ENCODE assay signal across 1 cellular context in genomic region chr2:39437522-39438296, GRCh38.
TF ChIP-seq lines count a peak whose summit lies in the region.

No MANE protein-coding gene starts in this region.

TF ChIP-seq in HepG2, 621 proteins besides CTCF, POLR2A, EP300 and RAD21 (continued from another document and continues in another):
- TF ChIP-seq BHLHE40 (IDR thresholded peaks at IDR 0.05; ENCODE audit: low read length), result peak; percentile 66; the same call in 1 of the 2 replicates
- TF ChIP-seq ZNF724P (CRISPR knock-in tag; IDR thresholded peaks at IDR 0.05; ENCODE audit: borderline replicate concordance), result no peak
- TF ChIP-seq ZNF510 (CRISPR knock-in tag; IDR thresholded peaks at IDR 0.05; ENCODE audit: low read depth), result no peak; the same call in 1 of the 2 replicates
- no peak for TF ChIP-seq PTBP1 (IDR thresholded peaks at IDR 0.05; ENCODE audit: low read depth, low read length, poor library complexity, severe bottlenecking)
- TF ChIP-seq ZNF761 (CRISPR knock-in tag; conservative IDR thresholded peaks at IDR 0.05), result no peak
- TF ChIP-seq PRPF4 (IDR thresholded peaks at IDR 0.05; ENCODE audit: low read depth, low read length, poor library complexity, severe bottlenecking), result no peak
- no peak for TF ChIP-seq ZNF572 (CRISPR knock-in tag; IDR thresholded peaks at IDR 0.05)
- no peak for TF ChIP-seq JUNB (CRISPR knock-in tag; IDR thresholded peaks at IDR 0.05; ENCODE audit: borderline replicate concordance)
- 0 out of 2 replicates have a peak, but pooled peaks have one; percentile 7 for TF ChIP-seq KDM3A (CRISPR knock-in tag; IDR thresholded peaks at IDR 0.05; ENCODE audit: low read depth)
- TF ChIP-seq HMG20B (CRISPR knock-in tag; conservative IDR thresholded peaks at IDR 0.05), result no peak
- TF ChIP-seq ZNF460 (CRISPR knock-in tag; IDR thresholded peaks at IDR 0.05; ENCODE audit: borderline replicate concordance), result no peak
- no peak for TF ChIP-seq ZNF296 (CRISPR knock-in tag; conservative IDR thresholded peaks at IDR 0.05)
- 0 out of 2 replicates have a peak, but pooled peaks have one; percentile 74 for TF ChIP-seq DZIP1 (CRISPR knock-in tag; IDR thresholded peaks at IDR 0.05)
- TF ChIP-seq ZNF558 (CRISPR knock-in tag; IDR thresholded peaks at IDR 0.05; ENCODE audit: borderline replicate concordance), result peak; percentile 15; the same call in 1 of the 2 replicates
- TF ChIP-seq ZKSCAN8 (CRISPR knock-in tag; IDR thresholded peaks at IDR 0.05; ENCODE audit: borderline replicate concordance), result 0 out of 2 replicates have a peak, but pooled peaks have one; percentile 14
- TF ChIP-seq PAWR (CRISPR knock-in tag; IDR thresholded peaks at IDR 0.05; ENCODE audit: borderline replicate concordance), result 0 out of 2 replicates have a peak, but pooled peaks have one; percentile 49
- 0 out of 2 replicates have a peak, but pooled peaks have one; percentile 25 for TF ChIP-seq ZBTB3 (CRISPR knock-in tag; IDR thresholded peaks at IDR 0.05; ENCODE audit: borderline replicate concordance, low read depth)
- peak; percentile 30 for TF ChIP-seq JARID2 (CRISPR knock-in tag; IDR thresholded peaks at IDR 0.05; ENCODE audit: insufficient replicate concordance)
- no peak for TF ChIP-seq PRDM4 (CRISPR knock-in tag; IDR thresholded peaks at IDR 0.05; ENCODE audit: borderline replicate concordance)
- TF ChIP-seq RBFOX2 (IDR thresholded peaks at IDR 0.05; ENCODE audit: low read depth, low read length), result no peak
- TF ChIP-seq ZNF432 (CRISPR knock-in tag; IDR thresholded peaks at IDR 0.05; ENCODE audit: borderline replicate concordance), result no peak
- TF ChIP-seq HMGA1 (CRISPR knock-in tag; conservative IDR thresholded peaks at IDR 0.05), result no peak
- peak; percentile 98 for TF ChIP-seq NRL (CRISPR knock-in tag; IDR thresholded peaks at IDR 0.05; ENCODE audit: borderline replicate concordance)
- TF ChIP-seq BRCA1 (CRISPR knock-in tag; IDR thresholded peaks at IDR 0.05), result peak; percentile 18; the same call in 1 of the 2 replicates
- no peak for TF ChIP-seq AHDC1 (CRISPR knock-in tag; IDR thresholded peaks at IDR 0.05; ENCODE audit: borderline replicate concordance)
- TF ChIP-seq HNF4G (IDR thresholded peaks at IDR 0.05; ENCODE audit: borderline replicate concordance, low read depth, low read length), result no peak
- peak; percentile 58; the same call in 1 of the 2 replicates for TF ChIP-seq HNF4G (CRISPR knock-in tag; IDR thresholded peaks at IDR 0.05; ENCODE audit: borderline replicate concordance, low read depth)
- TF ChIP-seq RARG (CRISPR knock-in tag; IDR thresholded peaks at IDR 0.05; ENCODE audit: low read depth), result no peak
- TF ChIP-seq ZNF513 (CRISPR knock-in tag; conservative IDR thresholded peaks at IDR 0.05), result no peak
- TF ChIP-seq KAT7 (CRISPR knock-in tag; IDR thresholded peaks at IDR 0.05; ENCODE audit: borderline replicate concordance), result no peak
- peak; percentile 19; the same call in 1 of the 2 replicates for TF ChIP-seq ZNF563 (CRISPR knock-in tag; IDR thresholded peaks at IDR 0.05)
- TF ChIP-seq ATF2 (CRISPR knock-in tag; IDR thresholded peaks at IDR 0.05), result no peak
- no peak for TF ChIP-seq YEATS4 (CRISPR knock-in tag; IDR thresholded peaks at IDR 0.05; ENCODE audit: borderline replicate concordance)
- no peak for TF ChIP-seq IKZF4 (CRISPR knock-in tag; IDR thresholded peaks at IDR 0.05; ENCODE audit: borderline replicate concordance, low read depth, not compliant biosample characterization)
- TF ChIP-seq MTA1 (CRISPR knock-in tag; IDR thresholded peaks at IDR 0.05; ENCODE audit: borderline replicate concordance), result peak; percentile 63
- no peak for TF ChIP-seq ZNF780A (CRISPR knock-in tag; IDR thresholded peaks at IDR 0.05)
- no peak for TF ChIP-seq ZNF263 (CRISPR knock-in tag; IDR thresholded peaks at IDR 0.05)
- no peak for TF ChIP-seq ZNF878 (CRISPR knock-in tag; IDR thresholded peaks at IDR 0.05)
- no peak for TF ChIP-seq ISX (CRISPR knock-in tag; conservative IDR thresholded peaks at IDR 0.05)
- TF ChIP-seq ZNF841 (CRISPR knock-in tag; IDR thresholded peaks at IDR 0.05; ENCODE audit: borderline replicate concordance), result no peak
- no peak for TF ChIP-seq GZF1 (CRISPR knock-in tag; IDR thresholded peaks at IDR 0.05)
- no peak for TF ChIP-seq SRSF1 (optimal IDR thresholded peaks at IDR 0.05; ENCODE audit: low read depth, low read length)
- TF ChIP-seq AGO1 (IDR thresholded peaks at IDR 0.05; ENCODE audit: low read depth, low read length, poor library complexity, severe bottlenecking), result no peak
- TF ChIP-seq, protein P1, sequence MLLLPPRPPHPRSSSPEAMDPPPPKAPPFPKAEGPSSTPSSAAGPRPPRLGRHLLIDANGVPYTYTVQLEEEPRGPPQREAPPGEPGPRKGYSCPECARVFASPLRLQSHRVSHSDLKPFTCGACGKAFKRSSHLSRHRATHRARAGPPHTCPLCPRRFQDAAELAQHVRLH (CRISPR knock-in tag; IDR thresholded peaks at IDR 0.05; ENCODE audit: borderline replicate concordance, low read depth), result peak; percentile 7; the same call in 1 of the 2 replicates
- TF ChIP-seq POLR2AphosphoS5 (IDR thresholded peaks at IDR 0.05; ENCODE audit: low read depth, low read length), result peak; percentile 33; the same call in 1 of the 2 replicates
- TF ChIP-seq, protein P2, sequence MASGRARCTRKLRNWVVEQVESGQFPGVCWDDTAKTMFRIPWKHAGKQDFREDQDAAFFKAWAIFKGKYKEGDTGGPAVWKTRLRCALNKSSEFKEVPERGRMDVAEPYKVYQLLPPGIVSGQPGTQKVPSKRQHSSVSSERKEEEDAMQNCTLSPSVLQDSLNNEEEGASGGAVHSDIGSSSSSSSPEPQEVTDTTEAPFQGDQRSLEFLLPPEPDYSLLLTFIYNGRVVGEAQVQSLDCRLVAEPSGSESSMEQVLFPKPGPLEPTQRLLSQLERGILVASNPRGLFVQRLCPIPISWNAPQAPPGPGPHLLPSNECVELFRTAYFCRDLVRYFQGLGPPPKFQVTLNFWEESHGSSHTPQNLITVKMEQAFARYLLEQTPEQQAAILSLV (CRISPR knock-in tag; IDR thresholded peaks at IDR 0.05; ENCODE audit: borderline replicate concordance), result no peak
- no peak for TF ChIP-seq LBX2 (CRISPR knock-in tag; IDR thresholded peaks at IDR 0.05; ENCODE audit: borderline replicate concordance)
- TF ChIP-seq, protein P3, sequence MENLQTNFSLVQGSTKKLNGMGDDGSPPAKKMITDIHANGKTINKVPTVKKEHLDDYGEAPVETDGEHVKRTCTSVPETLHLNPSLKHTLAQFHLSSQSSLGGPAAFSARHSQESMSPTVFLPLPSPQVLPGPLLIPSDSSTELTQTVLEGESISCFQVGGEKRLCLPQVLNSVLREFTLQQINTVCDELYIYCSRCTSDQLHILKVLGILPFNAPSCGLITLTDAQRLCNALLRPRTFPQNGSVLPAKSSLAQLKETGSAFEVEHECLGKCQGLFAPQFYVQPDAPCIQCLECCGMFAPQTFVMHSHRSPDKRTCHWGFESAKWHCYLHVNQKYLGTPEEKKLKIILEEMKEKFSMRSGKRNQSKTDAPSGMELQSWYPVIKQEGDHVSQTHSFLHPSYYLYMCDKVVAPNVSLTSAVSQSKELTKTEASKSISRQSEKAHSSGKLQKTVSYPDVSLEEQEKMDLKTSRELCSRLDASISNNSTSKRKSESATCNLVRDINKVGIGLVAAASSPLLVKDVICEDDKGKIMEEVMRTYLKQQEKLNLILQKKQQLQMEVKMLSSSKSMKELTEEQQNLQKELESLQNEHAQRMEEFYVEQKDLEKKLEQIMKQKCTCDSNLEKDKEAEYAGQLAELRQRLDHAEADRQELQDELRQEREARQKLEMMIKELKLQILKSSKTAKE (CRISPR knock-in tag; IDR thresholded peaks at IDR 0.05; ENCODE audit: borderline replicate concordance), result no peak
